Comparison of ENCODE assay signal across 21 cellular contexts in genomic region chr7:154620307-154620706, GRCh38.
"Had no signal": no experiment of that assay in that cellular context is flagged by ENCODE, and none has a peak within 500 bp of the region (broad histone marks: within the 10 kb centered on the region; RNA-seq: fewer than 3 reads in every experiment).

No MANE protein-coding gene starts in this region.

- ATAC-seq: HepG2 had no signal

- DNase-seq: IMR-90, Karpas-422, KG1, MG63, NCI-H1092, NCI-H1105 treated with DMSO at 0.1 percent for 48 hours, NCI-H1417 treated with DMSO at 0.1 percent for 48 hours, NCI-H146, NCI-H1694 treated with DMSO at 0.1 percent for 48 hours, NCI-H1930, NCI-H2081, NCI-H2107, NCI-H2227 treated with DMSO at 0.1 percent for 48 hours, NCI-H524, NCI-H69, NCI-H774, Right ventricle myocardium superior, RPMI8226, SIG-M5, SK-N-SH had no signal
